Comparison of ENCODE assay signal across 23 cellular contexts in genomic region chr17:7786866-7787265, GRCh38. TPM values are rescaled to one million over a fixed set of nuclear protein-coding genes. Genes with fewer than 3 reads are reported as not detected.
DNase-seq lines count a peak whose midpoint lies in the region; ATAC-seq, FAIRE-seq and TF ChIP-seq lines count a peak whose summit lies in the region.
"Had no signal": no experiment of that assay in that cellular context is flagged by ENCODE, and none has a peak within 500 bp of the region (broad histone marks: within the 10 kb centered on the region; RNA-seq: fewer than 3 reads in every experiment).

No MANE protein-coding gene starts in this region.

- 38% methylated on average over 12 of the region's 21 CpGs for WGBS in mammary epithelial cell (ENCODE audit: low coverage, missing lambda C conversion rate)

- dilution Hi-C loops in mammary epithelial cell (cut with HindIII; ENCODE audit: low sequenced_read_pairs), result no loop called here
- dilution Hi-C loops in keratinocyte (cut with MboI; ENCODE audit: extremely low pct_ligation_motif_present, low sequenced_read_pairs), result no loop called here

- CTCF ChIA-PET in mammary epithelial cell (lab: Charles Lee; ENCODE audit: low non-redundant PET), result no interaction called here

- H3K27me3 ChIP-seq in mammary epithelial cell (ENCODE audit: insufficient read depth, low read length), result no peaks in the 10 kb centered on the region
- no peaks in the 10 kb centered on the region for H3K27me3 ChIP-seq in breast epithelium
- H3K27me3 ChIP-seq in keratinocyte (ENCODE audit: control insufficient read depth, extremely low read depth, insufficient read depth, low read length), result peaks cover 4% of the 10 kb centered on the region
- H3K27me3 ChIP-seq: BLaER1 had no signal

- FAIRE-seq in keratinocyte (lab: Jason Lieb, UNC), result no peak
- FAIRE-seq: A204.1, D721Med, GM12878, GM19239, H1 had no signal

- intact Hi-C loops in mammary epithelial cell (cut with micrococcal nuclease) (no loop called here), breast epithelium (cut with DNase I; ENCODE audit: low total_unique reads) (no loop called here)

- BruUV-seq in mammary epithelial cell (replicated peaks; lab: Mats Ljungman, UMichigan), result no TSS peak

- ATAC-seq in omental fat pad (ENCODE audit: low FRiP score), result peak; percentile 57
- no peak for ATAC-seq in GM21360 (IDR thresholded peaks at IDR 0.05; ENCODE audit: unreplicated experiment)
- ATAC-seq in GM21528 (IDR thresholded peaks at IDR 0.05; ENCODE audit: low FRiP score, unreplicated experiment), result no peak
- ATAC-seq: CD8-positive, alpha-beta T cell; GM12878 had no signal

- H3K36me3 ChIP-seq in mammary epithelial cell (ENCODE audit: insufficient read depth, low read length) (no peaks in the 10 kb centered on the region), breast epithelium (no peaks in the 10 kb centered on the region), keratinocyte (ENCODE audit: control insufficient read depth in 2 of 2, extremely low read depth in 1 of 2, insufficient read depth in 2 of 2, low read length in 2 of 2) (no peaks in the 10 kb centered on the region)
- H3K36me3 ChIP-seq: BLaER1 had no signal

- H3K27ac ChIP-seq in mammary epithelial cell (ENCODE audit: insufficient read depth, low read depth, low read length) (no peak overlapping the region), breast epithelium (no peak overlapping the region), keratinocyte (ENCODE audit: control insufficient read depth, insufficient read depth, low read length) (no peak overlapping the region)
- H3K27ac ChIP-seq: 22Rv1, BLaER1, C4-2B had no signal

- in situ Hi-C loops in mammary epithelial cell (cut with MboI; ENCODE audit: low sequenced_read_pairs in 2 of 2), result no loop called here

- H3K4me3 ChIP-seq in mammary epithelial cell (replicated peaks in 1 of 3; ENCODE audit: insufficient read depth in 1 of 3, low read depth in 2 of 3, low read length in 3 of 3) (no peak overlapping the region), breast epithelium (peak overlapping the region in 1 of 3 donors; percentile 3), keratinocyte (ENCODE audit: control insufficient read depth in 2 of 3, extremely low read depth in 1 of 3, insufficient read depth in 2 of 3, low read depth in 1 of 3, low read length in 3 of 3) (no peak overlapping the region)
- H3K4me3 ChIP-seq: BLaER1, GM12878 had no signal

- no peak overlapping the region for H3K4me2 ChIP-seq in mammary epithelial cell (ENCODE audit: insufficient read depth, low read depth, low read length)
- peak overlapping the region; percentile 43 for H3K4me2 ChIP-seq in keratinocyte (ENCODE audit: control insufficient read depth, extremely low read depth, insufficient read depth, low read depth, low read length)
- H3K4me2 ChIP-seq: BLaER1 had no signal

- TF ChIP-seq CTCF in mammary epithelial cell (conservative IDR thresholded peaks at IDR 0.05 in 1 of 2, IDR thresholded peaks at IDR 0.05 in 1 of 2; ENCODE audit: extremely low read depth in 1 of 2, insufficient read depth in 1 of 2, low read depth in 1 of 2, low read length in 2 of 2) (peak in 1 of 2 donors; percentile 9), breast epithelium (IDR thresholded peaks at IDR 0.05) (no peak), keratinocyte (optimal IDR thresholded peaks at IDR 0.05 in 1 of 3, IDR thresholded peaks at IDR 0.05 in 1 of 3, conservative IDR thresholded peaks at IDR 0.05 in 1 of 3; ENCODE audit: extremely low read depth in 1 of 3, insufficient read depth in 2 of 3, low read length in 3 of 3) (no peak), omental fat pad (IDR thresholded peaks at IDR 0.05) (no peak)

- no peaks in the 10 kb centered on the region for H3K9me1 ChIP-seq in keratinocyte (ENCODE audit: control insufficient read depth, extremely low read depth, insufficient read depth, low read length)

- peak; percentile 21 for DNase-seq in mammary epithelial cell
- DNase-seq in breast epithelium (ENCODE audit: low spot score in 2 of 2), result no peak
- DNase-seq in keratinocyte (ENCODE audit: low read depth, low spot score), result no peak
- no peak for DNase-seq in omental fat pad (ENCODE audit: low spot score)
- no peak for DNase-seq in NAMALWA (ENCODE audit: low spot score)
- DNase-seq: CD4-positive, CD25-positive, alpha-beta regulatory T cell; CD8-positive, alpha-beta T cell; DMS 273 treated with DMSO at 0.1 percent for 48 hours; DMS79; EL; GDM1; H7; HCEC 1CT had no signal

- H4K20me1 ChIP-seq in mammary epithelial cell (ENCODE audit: insufficient read depth, low read length) (no peaks in the 10 kb centered on the region), keratinocyte (ENCODE audit: control insufficient read depth, extremely low read depth, insufficient read depth, low read length) (no peaks in the 10 kb centered on the region)
- H4K20me1 ChIP-seq: BLaER1 had no signal

- H3K4me1 ChIP-seq in mammary epithelial cell (ENCODE audit: insufficient read depth, low read length) (peaks cover 3% of the 10 kb centered on the region), breast epithelium (no peaks in the 10 kb centered on the region), keratinocyte (ENCODE audit: control insufficient read depth, extremely low read depth, insufficient read depth, low read length) (peaks cover 3% of the 10 kb centered on the region)

- H3K9me3 ChIP-seq in mammary epithelial cell (replicated peaks; ENCODE audit: insufficient read depth, low read length) (no peaks in the 10 kb centered on the region), breast epithelium (no peaks in the 10 kb centered on the region), keratinocyte (ENCODE audit: control insufficient read depth, low read depth, low read length) (no peaks in the 10 kb centered on the region)
- H3K9me3 ChIP-seq: BLaER1 had no signal

- no peak overlapping the region for H3K9ac ChIP-seq in mammary epithelial cell (ENCODE audit: insufficient read depth, low read length)
- no peak overlapping the region for H3K9ac ChIP-seq in keratinocyte (ENCODE audit: control insufficient read depth, extremely low read depth, insufficient read depth, low read length)
- H3K9ac ChIP-seq: BLaER1 had no signal

- no peak for TF ChIP-seq POLR2A in breast epithelium (IDR thresholded peaks at IDR 0.05)

- H3K79me2 ChIP-seq in mammary epithelial cell (ENCODE audit: insufficient read depth, low read length) (no peaks in the 10 kb centered on the region), keratinocyte (ENCODE audit: control insufficient read depth, insufficient read depth, low read length) (no peaks in the 10 kb centered on the region)

- H2AFZ ChIP-seq in mammary epithelial cell (ENCODE audit: low read depth, low read length) (peak overlapping the region; percentile 57), keratinocyte (ENCODE audit: control insufficient read depth, low read length) (peak overlapping the region; percentile 36)

RNA-seq across cellular contexts. Expression of gene KDM6B, which starts 47.2 kb away (rescaled TPM):
- total RNA-seq in mammary epithelial cell (10 to 100 TPM in 1 of 2 donors, 1 to 10 TPM in 1; 8.2 to 26.5 TPM), breast epithelium (10 to 100 TPM in 2 of 3 donors, 1 to 10 TPM in 1; 6.4 to 89.7 (median 10.5) TPM), omental fat pad (10 to 100 TPM in 3 of 4 donors, 1 to 10 TPM in 1; 4.8 to 52.8 (median 34.6) TPM)
- polyA plus RNA-seq in mammary epithelial cell (0.68 TPM), keratinocyte (1.0 to 1.6 TPM (median 1.4 TPM) in 3 replicates)
- polyA minus RNA-seq in mammary epithelial cell (4.5 TPM), keratinocyte (2.3 to 8.4 TPM (median 5.9 TPM) in 3 replicates)
- 8.2 TPM for polyA plus RNA-seq in keratinocyte (2011; ENCODE audit: low read depth)
- polyA plus RNA-seq in keratinocyte (2011; cell fraction: cytosol; rRNA removed), result 1.0 and 1.6 TPM in 2 replicates
- polyA plus RNA-seq in keratinocyte (2011; cell fraction: nucleus; rRNA removed), result 11.7 and 18.0 TPM in 2 replicates
- polyA plus RNA-seq in keratinocyte (2012; ENCODE audit: low replicate concordance), result 9.1 and 12.5 TPM in 2 replicates
- polyA minus RNA-seq in keratinocyte (2011; cell fraction: cytosol; rRNA and poly(A)+ RNA removed), result 4.0 TPM
- polyA minus RNA-seq in keratinocyte (2011; cell fraction: nucleus; rRNA and poly(A)+ RNA removed), result 18.1 and 23.6 TPM in 2 replicates
